Comparison of ENCODE assay signal across 17 cellular contexts in genomic region chr2:128665113-128665512, GRCh38.
A peak's percentile ranks its signal among the peaks of the same experiment; 100 is the strongest.
DNase-seq lines count a peak whose midpoint lies in the region; ATAC-seq lines count a peak whose summit lies in the region.
"Had no signal": no experiment of that assay in that cellular context is flagged by ENCODE, and none has a peak within 500 bp of the region (broad histone marks: within the 10 kb centered on the region; RNA-seq: fewer than 3 reads in every experiment).

No MANE protein-coding gene starts in this region.

- 99% methylated on average over 4 of the region's 4 CpGs for WGBS in mesenchymal stem cell
- no CpG with 5 or more reads among the region's 4 CpGs for WGBS in neuronal stem cell (ENCODE audit: extremely low coverage in 2 of 2, insufficient read length in 2 of 2, insufficient replicate concordance in 1 of 2), 2 donors

- DNase-seq in NT2/D1 (ENCODE audit: low read depth, low spot score), result no peak
- DNase-seq in mesenchymal stem cell, result no peak
- no peak for DNase-seq in neuronal stem cell (ENCODE audit: low spot score)
- DNase-seq in NCI-H1092 (lab: John Stamatoyannopoulos, UW), result no peak
- DNase-seq: C1 segment of cervical spinal cord, MG63, NCI-H1417 treated with DMSO at 0.1 percent for 48 hours, NCI-H187 treated with DMSO at 0.1 percent for 48 hours, NCI-H2107, NCI-H446 treated with DMSO at 0.1 percent for 48 hours, NCI-H526 treated with DMSO at 0.1 percent for 48 hours had no signal

- H3K23ac ChIP-seq in mesenchymal stem cell (ENCODE audit: low read length in 2 of 2) (no peak overlapping the region), neuronal stem cell (ENCODE audit: low read depth, low read length, poor library complexity) (no peak overlapping the region)

- H4K20me1 ChIP-seq in BLaER1 treated with 17β-estradiol and CSF1 and Interleukin-3, amounts not matched to agents 10 nM and 100 nM, result no peaks in the 10 kb centered on the region

- H2AK5ac ChIP-seq in mesenchymal stem cell (ENCODE audit: low read length, severe bottlenecking), result no peak overlapping the region
- H2AK5ac ChIP-seq in neuronal stem cell (ENCODE audit: low read depth, low read length), result peak overlapping the region; percentile 86

- H3K79me1 ChIP-seq in mesenchymal stem cell (replicated peaks; ENCODE audit: low read length, poor library complexity, severe bottlenecking) (no peaks in the 10 kb centered on the region), neuronal stem cell (ENCODE audit: low read depth, low read length) (no peaks in the 10 kb centered on the region)

- peaks cover 9 to 60% (median 36%) of the 10 kb centered on the region in 10 experiments; a peak in 18 of 20 replicates for H3K4me1 ChIP-seq in BLaER1 treated with 17β-estradiol and CSF1 and Interleukin-3, amounts not matched to agents 10 nM and 100 nM
- peaks cover 13% of the 10 kb centered on the region for H3K4me1 ChIP-seq in NT2/D1 (ENCODE audit: insufficient read depth, insufficient read length)
- peaks cover 7% of the 10 kb centered on the region for H3K4me1 ChIP-seq in mesenchymal stem cell (ENCODE audit: control insufficient read depth, insufficient read depth, low read depth, low read length)
- peaks cover 5 to 7% of the 10 kb centered on the region in 2 donors for H3K4me1 ChIP-seq in neuronal stem cell (ENCODE audit: control insufficient read depth in 2 of 2, insufficient read depth in 1 of 2, low read depth in 1 of 2, low read length in 2 of 2)

- no peaks in the 10 kb centered on the region for H3K27me3 ChIP-seq in BLaER1 treated with 17β-estradiol and CSF1 and Interleukin-3, amounts not matched to agents 10 nM and 100 nM
- H3K27me3 ChIP-seq in NT2/D1 (ENCODE audit: insufficient read depth, insufficient read length), result no peaks in the 10 kb centered on the region
- peaks cover 26 to 52% of the 10 kb centered on the region in 2 experiments for H3K27me3 ChIP-seq in mesenchymal stem cell (ENCODE audit: control insufficient read depth in 1 of 2, insufficient read depth in 1 of 2, low read length in 2 of 2)
- H3K27me3 ChIP-seq in neuronal stem cell (ENCODE audit: control insufficient read depth in 3 of 3, insufficient read depth in 3 of 3, low read depth in 1 of 3, low read length in 3 of 3), result no peaks in the 10 kb centered on the region
- H3K27me3 ChIP-seq: MG63 had no signal

- no peak overlapping the region for H3K4me3 ChIP-seq in BLaER1 treated with 17β-estradiol and CSF1 and Interleukin-3, amounts not matched to agents 10 nM and 100 nM
- no peak overlapping the region for H3K4me3 ChIP-seq in NT2/D1 (ENCODE audit: insufficient read length, low read depth)
- no peak overlapping the region for H3K4me3 ChIP-seq in mesenchymal stem cell (ENCODE audit: insufficient read depth in 1 of 2, low read depth in 1 of 2, low read length in 2 of 2)
- H3K4me3 ChIP-seq in neuronal stem cell (ENCODE audit: low read length in 2 of 2), result no peak overlapping the region
- H3K4me3 ChIP-seq: GM23338, MG63 had no signal

- no peak overlapping the region for H4K91ac ChIP-seq in mesenchymal stem cell (ENCODE audit: low read length)
- H4K91ac ChIP-seq in neuronal stem cell (ENCODE audit: low read depth, low read length, poor library complexity), result no peak overlapping the region

- ATAC-seq in esophagus mucosa (no peak), HG03460 (IDR thresholded peaks at IDR 0.05; ENCODE audit: unreplicated experiment) (no peak)
- ATAC-seq: CD8-positive, alpha-beta T cell; Right ventricle myocardium inferior had no signal

- H2BK15ac ChIP-seq in mesenchymal stem cell (ENCODE audit: low read depth, poor library complexity, severe bottlenecking) (no peak overlapping the region), neuronal stem cell (ENCODE audit: low read length) (peak overlapping the region; percentile 72)

- H2BK5ac ChIP-seq in mesenchymal stem cell (ENCODE audit: low read depth, low read length, poor library complexity, severe bottlenecking) (no peak overlapping the region), neuronal stem cell (ENCODE audit: low read length) (no peak overlapping the region)

- H2BK120ac ChIP-seq in mesenchymal stem cell (ENCODE audit: low read depth, low read length), result no peak overlapping the region
- peak overlapping the region; percentile 62 for H2BK120ac ChIP-seq in neuronal stem cell (ENCODE audit: low read depth, low read length)

- H3K18ac ChIP-seq in mesenchymal stem cell (ENCODE audit: low read depth in 1 of 2, low read length in 2 of 2), result no peak overlapping the region
- H3K18ac ChIP-seq in neuronal stem cell (ENCODE audit: low read length), result peak overlapping the region; percentile 79

- no peaks in the 10 kb centered on the region; a peak in 1 of 22 replicates for H3K9me3 ChIP-seq in BLaER1 treated with 17β-estradiol and CSF1 and Interleukin-3, amounts not matched to agents 10 nM and 100 nM (replicated peaks in 1 of 11)
- no peaks in the 10 kb centered on the region for H3K9me3 ChIP-seq in NT2/D1 (ENCODE audit: insufficient read depth, low read length)
- H3K9me3 ChIP-seq in mesenchymal stem cell (ENCODE audit: control insufficient read depth, low read length), result no peaks in the 10 kb centered on the region
- H3K9me3 ChIP-seq in neuronal stem cell (replicated peaks in 1 of 2; ENCODE audit: control insufficient read depth in 2 of 2, insufficient read depth in 1 of 2, low read depth in 1 of 2, low read length in 2 of 2), result peaks cover 0 to 13% of the 10 kb centered on the region in 2 donors
- H3K9me3 ChIP-seq: MG63 had no signal

- no peak overlapping the region for H3K27ac ChIP-seq in BLaER1 treated with 17β-estradiol and CSF1 and Interleukin-3, amounts not matched to agents 10 nM and 100 nM
- H3K27ac ChIP-seq in mesenchymal stem cell (ENCODE audit: low read length, poor library complexity, severe bottlenecking), result no peak overlapping the region
- no peak overlapping the region for H3K27ac ChIP-seq in neuronal stem cell (replicated peaks; ENCODE audit: low read length)

- peak overlapping the region in 6 of 11 experiments; percentile 22 to 76 (median 34); a peak in 9 of 22 replicates for H3K4me2 ChIP-seq in BLaER1 treated with 17β-estradiol and CSF1 and Interleukin-3, amounts not matched to agents 10 nM and 100 nM
- H3K4me2 ChIP-seq in mesenchymal stem cell (ENCODE audit: low read length, poor library complexity, severe bottlenecking) (no peak overlapping the region), neuronal stem cell (ENCODE audit: insufficient read depth, low read length, poor library complexity, severe bottlenecking) (no peak overlapping the region)
- H3K4me2 ChIP-seq: GM23338 had no signal

- no peaks in the 10 kb centered on the region for H3K36me3 ChIP-seq in BLaER1 treated with 17β-estradiol and CSF1 and Interleukin-3, amounts not matched to agents 10 nM and 100 nM
- H3K36me3 ChIP-seq in NT2/D1 (ENCODE audit: insufficient read depth, insufficient read length, low read length) (no peaks in the 10 kb centered on the region), mesenchymal stem cell (ENCODE audit: control insufficient read depth in 1 of 2, insufficient read depth in 2 of 2, low read depth in 1 of 2, low read length in 2 of 2) (no peaks in the 10 kb centered on the region), neuronal stem cell (replicated peaks in 1 of 2; ENCODE audit: control insufficient read depth in 2 of 2, insufficient read depth in 2 of 2, low read length in 2 of 2) (no peaks in the 10 kb centered on the region)
- H3K36me3 ChIP-seq: MG63 had no signal

- H4K8ac ChIP-seq in mesenchymal stem cell (ENCODE audit: low read length) (no peak overlapping the region), neuronal stem cell (ENCODE audit: low read depth, low read length) (no peak overlapping the region)

- H3K4ac ChIP-seq in mesenchymal stem cell (ENCODE audit: low read depth in 1 of 2, low read length in 2 of 2) (no peak overlapping the region), neuronal stem cell (ENCODE audit: low read length) (no peak overlapping the region)

- no peak overlapping the region for H3K9ac ChIP-seq in BLaER1 treated with 17β-estradiol and CSF1 and Interleukin-3, amounts not matched to agents 10 nM and 100 nM
- H3K9ac ChIP-seq in NT2/D1 (ENCODE audit: insufficient read length, low read depth) (peak overlapping the region; percentile 23), mesenchymal stem cell (ENCODE audit: low read length) (no peak overlapping the region), neuronal stem cell (ENCODE audit: low read depth, low read length, poor library complexity) (no peak overlapping the region)

- peak overlapping the region; percentile 15 for H2AFZ ChIP-seq in mesenchymal stem cell (ENCODE audit: low read depth, low read length)
- peak overlapping the region; percentile 80 for H2AFZ ChIP-seq in neuronal stem cell (ENCODE audit: low read length)
- H2AFZ ChIP-seq: GM23338 had no signal

- H2BK12ac ChIP-seq in mesenchymal stem cell (ENCODE audit: low read length in 2 of 2) (no peak overlapping the region), neuronal stem cell (ENCODE audit: low read length) (peak overlapping the region; percentile 82)

- H3K14ac ChIP-seq in mesenchymal stem cell (ENCODE audit: low read length in 2 of 2) (peak overlapping the region in 1 of 2 experiments; percentile 55), neuronal stem cell (ENCODE audit: low read length) (peak overlapping the region; percentile 15)

Comparison
In these comparisons a context has a peak if more than half of its experiments do, and no peak if none do; other contexts are left out.
1. H3K4me2 ChIP-seq: peak in BLaER1 treated with 17β-estradiol and CSF1 and Interleukin-3, amounts not matched to agents 10 nM and 100 nM (6 of 11); none in mesenchymal stem cell (single experiment) and neuronal stem cell (single experiment).